Comparison of ENCODE assay signal across 22 cellular contexts in genomic region chr16:59601452-59601851, GRCh38.
DNase-seq lines count a peak whose midpoint lies in the region.
"Had no signal": no experiment of that assay in that cellular context is flagged by ENCODE, and none has a peak within 500 bp of the region (broad histone marks: within the 10 kb centered on the region; RNA-seq: fewer than 3 reads in every experiment).

No MANE protein-coding gene starts in this region.

- DNase-seq in Ammon's horn (ENCODE audit: low spot score) (peak; percentile 68), fibroblast of gingiva (ENCODE audit: low read depth) (peak; percentile 17), midbrain (lab: John Stamatoyannopoulos, UW) (peak; percentile 71), occipital lobe (lab: John Stamatoyannopoulos, UW) (peak; percentile 27), NCI-H1092 (lab: John Stamatoyannopoulos, UW) (no peak), NCI-H524 treated with DMSO at 0.1 percent for 48 hours (lab: John Stamatoyannopoulos, UW) (no peak), NOMO-1 (lab: John Stamatoyannopoulos, UW; ENCODE audit: unreplicated experiment in 2 of 2) (no peak), germinal center (ENCODE audit: low spot score) (no peak)
- DNase-seq: CD8-positive, alpha-beta memory T cell; DMS53; GDM1; GM23248; HCEC 1CT; IMR-90; NCI-H1105; NCI-H146; NCI-H2029; NCI-H2227 treated with DMSO at 0.1 percent for 48 hours; NCI-H510A; NCI-H748 treated with DMSO at 0.1 percent for 48 hours; SIG-M5; SK-N-SH had no signal

Comparison
In these comparisons a context has a peak if more than half of its experiments do, and no peak if none do; other contexts are left out.
1. DNase-seq: peak in Ammon's horn (single experiment), fibroblast of gingiva (single experiment), midbrain (single experiment) and occipital lobe (single experiment); none in NCI-H1092 (single experiment), NCI-H524 treated with DMSO at 0.1 percent for 48 hours (single experiment), NOMO-1 (0 of 2) and germinal center (single experiment).